Comparison of ENCODE assay signal across 3 cellular contexts in the genomic region with DNA sequence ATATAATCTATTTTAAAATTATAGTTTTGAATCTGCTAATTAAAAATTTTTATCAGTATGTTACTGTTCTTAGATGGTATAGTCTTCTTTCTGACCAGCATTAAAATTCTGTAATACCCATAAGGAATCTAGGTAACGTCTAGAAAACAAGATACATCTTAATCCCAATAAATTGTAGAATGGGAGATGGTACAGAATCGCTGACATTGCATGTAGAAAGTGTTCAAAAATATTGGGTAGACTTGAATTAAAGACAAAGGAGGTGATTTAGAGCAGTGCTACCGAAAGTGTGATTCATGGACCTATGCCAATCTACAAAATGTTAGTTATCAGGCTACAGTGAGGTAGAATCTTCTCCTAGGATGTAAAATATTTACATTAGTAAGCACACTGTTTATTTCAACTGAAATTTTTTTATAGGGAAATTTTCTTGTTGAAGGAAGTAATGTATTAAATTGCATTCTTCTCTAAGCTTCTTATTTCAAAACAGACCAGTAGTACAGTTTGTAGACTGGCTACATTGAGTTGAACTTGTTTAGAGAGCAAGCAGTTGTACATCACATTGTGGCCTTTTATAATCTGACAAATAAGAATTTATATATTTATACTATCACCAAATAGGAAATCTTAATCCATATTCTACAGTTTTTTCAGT.
TF ChIP-seq lines count a peak whose summit lies in the region.

No MANE protein-coding gene starts in this region.

TF ChIP-seq in HepG2, 621 proteins besides CTCF, POLR2A, EP300 and RAD21:
- TF ChIP-seq MAFK (conservative IDR thresholded peaks at IDR 0.05 in 1 of 2, IDR thresholded peaks at IDR 0.05 in 1 of 2; ENCODE audit: low read length in 2 of 2) (peak; percentile 81 to 90), MAFF (IDR thresholded peaks at IDR 0.05; ENCODE audit: low read depth, low read length) (peak; percentile 75), ZNF839 (CRISPR knock-in tag; IDR thresholded peaks at IDR 0.05; ENCODE audit: borderline replicate concordance) (no peak)

TF ChIP-seq in HCT116, 20 proteins besides CTCF, POLR2A, EP300 and RAD21:
- no peak for TF ChIP-seq SP1 (IDR thresholded peaks at IDR 0.05; ENCODE audit: low read depth)
- TF ChIP-seq ELF1 (IDR thresholded peaks at IDR 0.05; ENCODE audit: borderline replicate concordance, low read depth), result no peak
- no peak for TF ChIP-seq POLR2AphosphoS5 (IDR thresholded peaks at IDR 0.05; ENCODE audit: low read depth, low read length)
- TF ChIP-seq, protein P1, sequence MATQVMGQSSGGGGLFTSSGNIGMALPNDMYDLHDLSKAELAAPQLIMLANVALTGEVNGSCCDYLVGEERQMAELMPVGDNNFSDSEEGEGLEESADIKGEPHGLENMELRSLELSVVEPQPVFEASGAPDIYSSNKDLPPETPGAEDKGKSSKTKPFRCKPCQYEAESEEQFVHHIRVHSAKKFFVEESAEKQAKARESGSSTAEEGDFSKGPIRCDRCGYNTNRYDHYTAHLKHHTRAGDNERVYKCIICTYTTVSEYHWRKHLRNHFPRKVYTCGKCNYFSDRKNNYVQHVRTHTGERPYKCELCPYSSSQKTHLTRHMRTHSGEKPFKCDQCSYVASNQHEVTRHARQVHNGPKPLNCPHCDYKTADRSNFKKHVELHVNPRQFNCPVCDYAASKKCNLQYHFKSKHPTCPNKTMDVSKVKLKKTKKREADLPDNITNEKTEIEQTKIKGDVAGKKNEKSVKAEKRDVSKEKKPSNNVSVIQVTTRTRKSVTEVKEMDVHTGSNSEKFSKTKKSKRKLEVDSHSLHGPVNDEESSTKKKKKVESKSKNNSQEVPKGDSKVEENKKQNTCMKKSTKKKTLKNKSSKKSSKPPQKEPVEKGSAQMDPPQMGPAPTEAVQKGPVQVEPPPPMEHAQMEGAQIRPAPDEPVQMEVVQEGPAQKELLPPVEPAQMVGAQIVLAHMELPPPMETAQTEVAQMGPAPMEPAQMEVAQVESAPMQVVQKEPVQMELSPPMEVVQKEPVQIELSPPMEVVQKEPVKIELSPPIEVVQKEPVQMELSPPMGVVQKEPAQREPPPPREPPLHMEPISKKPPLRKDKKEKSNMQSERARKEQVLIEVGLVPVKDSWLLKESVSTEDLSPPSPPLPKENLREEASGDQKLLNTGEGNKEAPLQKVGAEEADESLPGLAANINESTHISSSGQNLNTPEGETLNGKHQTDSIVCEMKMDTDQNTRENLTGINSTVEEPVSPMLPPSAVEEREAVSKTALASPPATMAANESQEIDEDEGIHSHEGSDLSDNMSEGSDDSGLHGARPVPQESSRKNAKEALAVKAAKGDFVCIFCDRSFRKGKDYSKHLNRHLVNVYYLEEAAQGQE (IDR thresholded peaks at IDR 0.05; ENCODE audit: low read depth), result no peak
- TF ChIP-seq FOSL1 (IDR thresholded peaks at IDR 0.05; ENCODE audit: low read depth), result no peak
- TF ChIP-seq SRF (IDR thresholded peaks at IDR 0.05; ENCODE audit: low read depth), result no peak
- TF ChIP-seq, protein P2, sequence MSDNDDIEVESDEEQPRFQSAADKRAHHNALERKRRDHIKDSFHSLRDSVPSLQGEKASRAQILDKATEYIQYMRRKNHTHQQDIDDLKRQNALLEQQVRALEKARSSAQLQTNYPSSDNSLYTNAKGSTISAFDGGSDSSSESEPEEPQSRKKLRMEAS (IDR thresholded peaks at IDR 0.05), result no peak
- no peak for TF ChIP-seq CEBPB (IDR thresholded peaks at IDR 0.05; ENCODE audit: low read depth)
- TF ChIP-seq ATF3 (IDR thresholded peaks at IDR 0.05), result no peak
- TF ChIP-seq JUND (IDR thresholded peaks at IDR 0.05), result no peak
- TF ChIP-seq EZH2phosphoT487 (IDR thresholded peaks at IDR 0.05; ENCODE audit: borderline replicate concordance), result no peak
- no peak for TF ChIP-seq YY1 (IDR thresholded peaks at IDR 0.05; ENCODE audit: extremely low read depth, insufficient replicate concordance, low read depth, low read length)
- TF ChIP-seq EGR1 (IDR thresholded peaks at IDR 0.05; ENCODE audit: low read depth), result no peak
- TF ChIP-seq TCF7L2 (IDR thresholded peaks at IDR 0.05; ENCODE audit: borderline replicate concordance, extremely low read depth, insufficient read depth, insufficient read length), result no peak

TF ChIP-seq in K562, 482 proteins besides CTCF, POLR2A, EP300 and RAD21:
- TF ChIP-seq MAFF (IDR thresholded peaks at IDR 0.05; ENCODE audit: low read length) (peak; percentile 59), C11orf30 (IDR thresholded peaks at IDR 0.05; ENCODE audit: low read depth) (peak; percentile 55; the same call in 1 of the 2 replicates), MAFK (IDR thresholded peaks at IDR 0.05; ENCODE audit: low read length) (peak; percentile 61), ZNF121 (CRISPR knock-in tag; conservative IDR thresholded peaks at IDR 0.05) (no peak), ZNF316 (IDR thresholded peaks at IDR 0.05) (peak; percentile 81)
- TF ChIP-seq, protein P3, sequence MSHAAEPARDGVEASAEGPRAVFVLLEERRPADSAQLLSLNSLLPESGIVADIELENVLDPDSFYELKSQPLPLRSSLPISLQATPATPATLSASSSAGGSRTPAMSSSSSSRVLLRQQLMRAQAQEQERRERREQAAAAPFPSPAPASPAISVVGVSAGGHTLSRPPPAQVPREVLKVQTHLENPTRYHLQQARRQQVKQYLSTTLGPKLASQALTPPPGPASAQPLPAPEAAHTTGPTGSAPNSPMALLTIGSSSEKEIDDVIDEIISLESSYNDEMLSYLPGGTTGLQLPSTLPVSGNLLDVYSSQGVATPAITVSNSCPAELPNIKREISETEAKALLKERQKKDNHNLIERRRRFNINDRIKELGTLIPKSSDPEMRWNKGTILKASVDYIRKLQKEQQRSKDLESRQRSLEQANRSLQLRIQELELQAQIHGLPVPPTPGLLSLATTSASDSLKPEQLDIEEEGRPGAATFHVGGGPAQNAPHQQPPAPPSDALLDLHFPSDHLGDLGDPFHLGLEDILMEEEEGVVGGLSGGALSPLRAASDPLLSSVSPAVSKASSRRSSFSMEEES (CRISPR knock-in tag; IDR thresholded peaks at IDR 0.05), result no peak
- TF ChIP-seq, protein P4, sequence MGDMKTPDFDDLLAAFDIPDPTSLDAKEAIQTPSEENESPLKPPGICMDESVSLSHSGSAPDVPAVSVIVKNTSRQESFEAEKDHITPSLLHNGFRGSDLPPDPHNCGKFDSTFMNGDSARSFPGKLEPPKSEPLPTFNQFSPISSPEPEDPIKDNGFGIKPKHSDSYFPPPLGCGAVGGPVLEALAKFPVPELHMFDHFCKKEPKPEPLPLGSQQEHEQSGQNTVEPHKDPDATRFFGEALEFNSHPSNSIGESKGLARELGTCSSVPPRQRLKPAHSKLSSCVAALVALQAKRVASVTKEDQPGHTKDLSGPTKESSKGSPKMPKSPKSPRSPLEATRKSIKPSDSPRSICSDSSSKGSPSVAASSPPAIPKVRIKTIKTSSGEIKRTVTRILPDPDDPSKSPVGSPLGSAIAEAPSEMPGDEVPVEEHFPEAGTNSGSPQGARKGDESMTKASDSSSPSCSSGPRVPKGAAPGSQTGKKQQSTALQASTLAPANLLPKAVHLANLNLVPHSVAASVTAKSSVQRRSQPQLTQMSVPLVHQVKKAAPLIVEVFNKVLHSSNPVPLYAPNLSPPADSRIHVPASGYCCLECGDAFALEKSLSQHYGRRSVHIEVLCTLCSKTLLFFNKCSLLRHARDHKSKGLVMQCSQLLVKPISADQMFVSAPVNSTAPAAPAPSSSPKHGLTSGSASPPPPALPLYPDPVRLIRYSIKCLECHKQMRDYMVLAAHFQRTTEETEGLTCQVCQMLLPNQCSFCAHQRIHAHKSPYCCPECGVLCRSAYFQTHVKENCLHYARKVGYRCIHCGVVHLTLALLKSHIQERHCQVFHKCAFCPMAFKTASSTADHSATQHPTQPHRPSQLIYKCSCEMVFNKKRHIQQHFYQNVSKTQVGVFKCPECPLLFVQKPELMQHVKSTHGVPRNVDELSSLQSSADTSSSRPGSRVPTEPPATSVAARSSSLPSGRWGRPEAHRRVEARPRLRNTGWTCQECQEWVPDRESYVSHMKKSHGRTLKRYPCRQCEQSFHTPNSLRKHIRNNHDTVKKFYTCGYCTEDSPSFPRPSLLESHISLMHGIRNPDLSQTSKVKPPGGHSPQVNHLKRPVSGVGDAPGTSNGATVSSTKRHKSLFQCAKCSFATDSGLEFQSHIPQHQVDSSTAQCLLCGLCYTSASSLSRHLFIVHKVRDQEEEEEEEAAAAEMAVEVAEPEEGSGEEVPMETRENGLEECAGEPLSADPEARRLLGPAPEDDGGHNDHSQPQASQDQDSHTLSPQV (IDR thresholded peaks at IDR 0.05), result no peak
- TF ChIP-seq, protein P5, sequence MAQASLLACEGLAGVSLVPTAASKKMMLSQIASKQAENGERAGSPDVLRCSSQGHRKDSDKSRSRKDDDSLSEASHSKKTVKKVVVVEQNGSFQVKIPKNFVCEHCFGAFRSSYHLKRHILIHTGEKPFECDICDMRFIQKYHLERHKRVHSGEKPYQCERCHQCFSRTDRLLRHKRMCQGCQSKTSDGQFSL (CRISPR knock-in tag; IDR thresholded peaks at IDR 0.05), result no peak
- TF ChIP-seq, protein P5 (tag; IDR thresholded peaks at IDR 0.05), result no peak
